Comparison of ENCODE assay signal across 21 cellular contexts in genomic region chr15:99906356-99906755, GRCh38.
"Had no signal": no experiment of that assay in that cellular context is flagged by ENCODE, and none has a peak within 500 bp of the region (broad histone marks: within the 10 kb centered on the region; RNA-seq: fewer than 3 reads in every experiment).

No MANE protein-coding gene starts in this region.

- H3K9me3 ChIP-seq: MG63, SJSA1, SK-N-SH had no signal

- H3K27ac ChIP-seq: SJSA1 had no signal

- DNase-seq: KBM-7, MG63, NCI-H1092, NCI-H1105 treated with DMSO at 0.1 percent for 48 hours, NCI-H1417 treated with DMSO at 0.1 percent for 48 hours, NCI-H146, NCI-H1694 treated with DMSO at 0.1 percent for 48 hours, NCI-H1930, NCI-H2081, NCI-H2171, NCI-H226, NCI-H446, NCI-H510A, NCI-H524 treated with DMSO at 0.1 percent for 48 hours, NCI-H69, NCI-H774, Right ventricle myocardium superior, RPMI8226, SIG-M5, SK-N-SH had no signal

- H3K9ac ChIP-seq: SK-N-SH had no signal

- H3K4me1 ChIP-seq: SJSA1 had no signal

- H3K36me3 ChIP-seq: MG63, SJSA1 had no signal

- H3K4me3 ChIP-seq: MG63, SJSA1 had no signal
